Comparison of ENCODE assay signal across 1 cellular context in genomic region chr7:113421696-113422330, GRCh38.
TF ChIP-seq lines count a peak whose summit lies in the region.

No MANE protein-coding gene starts in this region.

TF ChIP-seq in SK-N-SH, 30 proteins besides CTCF, POLR2A, EP300 and RAD21 (continued from another document):
- TF ChIP-seq USF1 (IDR thresholded peaks at IDR 0.05; ENCODE audit: borderline replicate concordance, low read depth) = no peak
- TF ChIP-seq, protein P1, sequence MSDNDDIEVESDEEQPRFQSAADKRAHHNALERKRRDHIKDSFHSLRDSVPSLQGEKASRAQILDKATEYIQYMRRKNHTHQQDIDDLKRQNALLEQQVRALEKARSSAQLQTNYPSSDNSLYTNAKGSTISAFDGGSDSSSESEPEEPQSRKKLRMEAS (IDR thresholded peaks at IDR 0.05; ENCODE audit: low read depth) = peak; percentile 72; the same call in 1 of the 2 replicates
- no peak for TF ChIP-seq ZBTB33 (IDR thresholded peaks at IDR 0.05; ENCODE audit: borderline replicate concordance, low read depth)
- peak; percentile 57; the same call in 1 of the 2 replicates for TF ChIP-seq RFX5 (IDR thresholded peaks at IDR 0.05; ENCODE audit: low read length)
- TF ChIP-seq CHD2 (IDR thresholded peaks at IDR 0.05; ENCODE audit: low read length, partially characterized antibody) = no peak
- TF ChIP-seq GABPA (IDR thresholded peaks at IDR 0.05; ENCODE audit: low read depth) = no peak
- TF ChIP-seq RXRA (IDR thresholded peaks at IDR 0.05; ENCODE audit: borderline replicate concordance, low read depth) = no peak
- no peak for TF ChIP-seq TAF1 (IDR thresholded peaks at IDR 0.05; ENCODE audit: borderline replicate concordance, low read depth, low read length)
